ENCODE assay signal across 22 cellular contexts in genomic region chr3:166488977-166489672, GRCh38.
DNase-seq lines count a peak whose midpoint lies in the region; ATAC-seq, FAIRE-seq and TF ChIP-seq lines count a peak whose summit lies in the region.
"Had no signal": no experiment of that assay in that cellular context is flagged by ENCODE, and none has a peak within 500 bp of the region (broad histone marks: within the 10 kb centered on the region; RNA-seq: fewer than 3 reads in every experiment).

No MANE protein-coding gene starts in this region.

- H3K4me1 Mint-ChIP-seq in WTC11: no peaks in the 10 kb centered on the region
- H3K4me1 Mint-ChIP-seq in stimulated activated effector memory CD8-positive, alpha-beta T cell treated with anti-CD3 and anti-CD28 coated beads, Interleukin-12 subunit alpha, Interleukin-12 subunit beta, amount 100 ng/mL, for 72 hours: no peaks in the 10 kb centered on the region
- no peaks in the 10 kb centered on the region for H3K4me1 Mint-ChIP-seq in type B pancreatic cell (ENCODE audit: unreplicated experiment)
- no peaks in the 10 kb centered on the region for H3K4me1 Mint-ChIP-seq in CD14-positive monocyte
- H3K4me1 Mint-ChIP-seq: B cell; CD4-positive, alpha-beta memory T cell had no signal

- POLR2A ChIA-PET in WTC11 (lab: Charles Lee): no interaction called here

- no peak for FAIRE-seq in kidney (lab: Jason Lieb, UNC)
- FAIRE-seq: GM12891, GM18507, H54 had no signal

- H3K27ac ChIP-seq in C4-2B (peak overlapping the region; percentile 0; the same call in 1 of the 2 replicates), kidney (ENCODE audit: low read depth in 2 of 2, low read length in 2 of 2) (no peak overlapping the region)
- H3K27ac ChIP-seq: 22Rv1, BLaER1 had no signal

- H3K9me3 Mint-ChIP-seq in WTC11 (no peaks in the 10 kb centered on the region), type B pancreatic cell (no peaks in the 10 kb centered on the region), CD14-positive monocyte (peaks cover 0 to 8% (median 1%) of the 10 kb centered on the region in 7 donors)
- H3K9me3 Mint-ChIP-seq in stimulated activated effector memory CD8-positive, alpha-beta T cell treated with anti-CD3 and anti-CD28 coated beads, Interleukin-12 subunit alpha, Interleukin-12 subunit beta, amount 100 ng/mL, for 72 hours: peaks cover 14% of the 10 kb centered on the region

- TF ChIP-seq CTCF in C4-2B (conservative IDR thresholded peaks at IDR 0.05): no peak
- no peak for TF ChIP-seq CTCF in WTC11 (IDR thresholded peaks at IDR 0.05)
- TF ChIP-seq CTCF in kidney (IDR thresholded peaks at IDR 0.05; ENCODE audit: borderline replicate concordance, extremely low read depth, insufficient read depth): no peak
- no peak for TF ChIP-seq CTCF in type B pancreatic cell (conservative IDR thresholded peaks at IDR 0.05)
- TF ChIP-seq CTCF in CD14-positive monocyte (IDR thresholded peaks at IDR 0.05): no peak

- H3K4me3 ChIP-seq in kidney (ENCODE audit: low read length in 2 of 2): no peak overlapping the region
- H3K4me3 ChIP-seq: BLaER1 had no signal

- no peaks in the 10 kb centered on the region for H3K4me1 ChIP-seq in kidney (ENCODE audit: control insufficient read depth in 1 of 2, insufficient read depth in 1 of 2, low read depth in 1 of 2, low read length in 2 of 2)
- H3K4me1 ChIP-seq: BLaER1 had no signal

- CTCF ChIA-PET in WTC11 (lab: Charles Lee): no interaction called here

- DNase-seq in WTC11 (ENCODE audit: low spot score) (no peak), kidney (peak; percentile 50), NCI-H2107 treated with DMSO at 0.1 percent for 48 hours (lab: John Stamatoyannopoulos, UW; ENCODE audit: unreplicated experiment) (no peak), retina (no peak), type B pancreatic cell (ENCODE audit: extremely low spot score, unreplicated experiment) (no peak), CD14-positive monocyte (ENCODE audit: low spot score) (no peak)
- no peak for DNase-seq in stimulated activated effector memory CD8-positive, alpha-beta T cell treated with anti-CD3 and anti-CD28 coated beads, Interleukin-12 subunit alpha, Interleukin-12 subunit beta, amount 100 ng/mL, for 72 hours (ENCODE audit: low spot score in 2 of 2)
- DNase-seq: Calu3; CD4-positive, alpha-beta memory T cell; COR-L47; DMS53; DMS79 treated with DMSO at 0.1 percent for 48 hours; GF-D8; GOT3; HCEC 1CT had no signal

- H3K36me3 Mint-ChIP-seq in WTC11 (no peaks in the 10 kb centered on the region), type B pancreatic cell (no peaks in the 10 kb centered on the region), CD14-positive monocyte (no peaks in the 10 kb centered on the region)
- no peaks in the 10 kb centered on the region for H3K36me3 Mint-ChIP-seq in stimulated activated effector memory CD8-positive, alpha-beta T cell treated with anti-CD3 and anti-CD28 coated beads, Interleukin-12 subunit alpha, Interleukin-12 subunit beta, amount 100 ng/mL, for 72 hours
- H3K36me3 Mint-ChIP-seq: CD4-positive, alpha-beta memory T cell had no signal

- no peaks in the 10 kb centered on the region for H3K36me3 ChIP-seq in kidney (ENCODE audit: control insufficient read depth in 1 of 2, insufficient read depth in 2 of 2, low read length in 2 of 2)
- H3K36me3 ChIP-seq: BLaER1 had no signal

- H3K27me3 Mint-ChIP-seq in WTC11 (ENCODE audit: low read depth) (no peaks in the 10 kb centered on the region), type B pancreatic cell (no peaks in the 10 kb centered on the region), CD14-positive monocyte (ENCODE audit: low read depth in 3 of 3) (no peaks in the 10 kb centered on the region)
- H3K27me3 Mint-ChIP-seq: B cell; CD4-positive, alpha-beta memory T cell had no signal

- no peak overlapping the region for H3K27ac Mint-ChIP-seq in WTC11
- no peak overlapping the region for H3K27ac Mint-ChIP-seq in stimulated activated effector memory CD8-positive, alpha-beta T cell treated with anti-CD3 and anti-CD28 coated beads, Interleukin-12 subunit alpha, Interleukin-12 subunit beta, amount 100 ng/mL, for 72 hours
- H3K27ac Mint-ChIP-seq in type B pancreatic cell: no peak overlapping the region
- H3K27ac Mint-ChIP-seq in CD14-positive monocyte: no peak overlapping the region
- H3K27ac Mint-ChIP-seq: B cell; CD4-positive, alpha-beta memory T cell had no signal

- ATAC-seq in WTC11: peak; percentile 57; the same call in 1 of the 2 replicates
- ATAC-seq in stimulated activated effector memory CD8-positive, alpha-beta T cell treated with anti-CD3 and anti-CD28 coated beads, Interleukin-12 subunit alpha, Interleukin-12 subunit beta, amount 100 ng/mL, for 72 hours: peak; percentile 24

- H3K4me3 Mint-ChIP-seq in WTC11 (no peak overlapping the region), type B pancreatic cell (no peak overlapping the region), CD14-positive monocyte (no peak overlapping the region)
- no peak overlapping the region for H3K4me3 Mint-ChIP-seq in stimulated activated effector memory CD8-positive, alpha-beta T cell treated with anti-CD3 and anti-CD28 coated beads, Interleukin-12 subunit alpha, Interleukin-12 subunit beta, amount 100 ng/mL, for 72 hours
- H3K4me3 Mint-ChIP-seq: B cell; CD4-positive, alpha-beta memory T cell had no signal

- intact Hi-C loops in kidney (cut with DNase I): no loop called here
- intact Hi-C loops in CD14-positive monocyte (cut with micrococcal nuclease): no loop called here

- no peaks in the 10 kb centered on the region for H3K9me3 ChIP-seq in kidney (ENCODE audit: control insufficient read depth in 1 of 2, low read length in 2 of 2)
- H3K9me3 ChIP-seq: BLaER1 had no signal

- H3K9ac ChIP-seq in kidney (ENCODE audit: low read length in 2 of 2): no peak overlapping the region
- H3K9ac ChIP-seq: BLaER1 had no signal

TF ChIP-seq in WTC11, 78 proteins besides CTCF, POLR2A, EP300 and RAD21:
- TF ChIP-seq ZNF512 (CRISPR knock-in tag; IDR thresholded peaks at IDR 0.05; ENCODE audit: borderline replicate concordance) (no peak), OVOL2 (CRISPR knock-in tag; IDR thresholded peaks at IDR 0.05; ENCODE audit: borderline replicate concordance) (no peak)
